ENCODE assay signal across 10 cellular contexts in the genomic region with DNA sequence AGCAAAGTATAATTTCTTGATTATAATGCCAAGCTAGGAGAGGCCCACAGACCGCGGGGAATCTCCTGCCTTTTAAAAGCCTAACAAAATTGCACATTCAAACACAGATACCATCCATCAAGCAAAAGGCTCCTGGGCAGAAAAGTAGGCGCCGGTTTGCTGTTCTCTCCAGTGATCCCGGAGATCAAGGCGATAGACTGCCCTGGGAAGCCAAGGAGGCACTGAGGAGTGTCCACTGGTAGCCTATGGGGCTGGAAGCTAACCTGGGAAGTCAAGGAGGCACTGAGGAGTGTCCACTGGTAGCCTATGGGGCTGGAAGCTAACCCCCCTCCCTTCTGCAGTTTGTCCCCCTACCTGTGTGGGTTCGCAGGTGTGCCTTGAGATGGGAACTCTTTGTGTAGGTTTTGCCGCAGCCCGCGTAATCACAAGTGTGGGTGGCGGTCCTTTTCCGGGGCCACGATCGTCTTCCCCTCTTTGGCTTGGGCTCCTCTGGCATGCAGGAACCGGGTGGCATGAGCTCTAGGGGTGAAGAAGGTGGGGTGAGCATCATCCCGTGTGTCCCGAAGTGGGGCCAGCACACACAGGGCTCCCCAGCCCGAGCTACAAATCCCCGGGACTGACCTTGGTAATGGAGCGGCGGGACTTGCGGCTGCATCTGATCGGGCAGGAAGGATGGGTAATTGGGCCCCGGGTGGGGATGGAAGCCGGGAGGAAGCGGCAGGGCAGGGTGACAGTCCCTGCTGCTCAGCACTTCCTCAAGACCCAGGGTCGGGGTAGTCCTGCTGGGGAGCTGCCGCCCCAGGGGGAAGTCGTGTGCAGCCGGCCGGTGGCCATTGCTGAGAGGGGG. TPM values are rescaled to one million over a fixed set of nuclear protein-coding genes. Genes with fewer than 3 reads are reported as not detected.
DNase-seq lines count a peak whose midpoint lies in the region; ATAC-seq and TF ChIP-seq lines count a peak whose summit lies in the region.
"Had no signal": no experiment of that assay in that cellular context is flagged by ENCODE, and none has a peak within 500 bp of the region (broad histone marks: within the 10 kb centered on the region; RNA-seq: fewer than 3 reads in every experiment).

No MANE protein-coding gene starts in this region.

- TF ChIP-seq EP300 in esophagus muscularis mucosa (IDR thresholded peaks at IDR 0.05): no peak

- DNase-seq in left cardiac atrium (peak; percentile 32), left ventricle myocardium superior (no peak), esophagus muscularis mucosa (ENCODE audit: extremely low spot score) (no peak), uterus (peak; percentile 26 to 31), HEK293T (ENCODE audit: extremely low spot score) (no peak)
- no peak for DNase-seq in stimulated activated CD4-positive, alpha-beta T cell treated with anti-CD3 and anti-CD28 coated beads, Interleukin-4, amount 100 ng/mL, for 4 hours
- no peak for DNase-seq in activated T-cell treated with anti-CD3 and anti-CD28 coated beads, Interleukin-2, amount 50 U/mL, for 24 hours
- DNase-seq: activated CD4-positive, alpha-beta T cell treated with anti-CD3 and anti-CD28 coated beads for 4 hours had no signal

- peaks cover 0 to 37% (median 22%) of the 10 kb centered on the region in 4 donors for H3K36me3 ChIP-seq in esophagus muscularis mucosa
- peaks cover 6 to 13% of the 10 kb centered on the region in 2 donors for H3K36me3 ChIP-seq in muscle layer of duodenum (ENCODE audit: control insufficient read depth in 1 of 2, insufficient read depth in 2 of 2, low read length in 2 of 2)
- no peaks in the 10 kb centered on the region for H3K36me3 ChIP-seq in uterus

- intact Hi-C loops in left cardiac atrium (cut with DNase I) (loop anchor here (5.0 to 10.0 kb wide), 2 partner anchors 260 to 788 kb away; no protein-coding TSS in a partner anchor), left ventricle myocardium superior (cut with micrococcal nuclease) (loop anchor here (5.0 kb wide), 1 partner anchor 1270 kb away; no protein-coding TSS in a partner anchor), esophagus muscularis mucosa (cut with DNase I) (loop anchor here (5.0 to 10.0 kb wide), 4 partner anchors 245 to 568 kb away; no protein-coding TSS in a partner anchor), uterus (cut with DNase I; ENCODE audit: low total_unique reads) (loop anchor here (10.0 kb wide), 1 partner anchor 248 kb away; no protein-coding TSS in a partner anchor)

- CTCF ChIA-PET in HEK293T (lab: Yijun Ruan, JAX): no interaction called here

- ATAC-seq in left cardiac atrium (no peak), left ventricle myocardium superior (no peak)

- 66% methylated on average over 22 of the region's 31 CpGs for WGBS in esophagus muscularis mucosa

- H3K4me1 ChIP-seq in esophagus muscularis mucosa: peaks cover 21 to 60% (median 54%) of the 10 kb centered on the region in 4 donors
- peaks cover 3 to 6% of the 10 kb centered on the region in 2 donors for H3K4me1 ChIP-seq in muscle layer of duodenum (ENCODE audit: control insufficient read depth in 1 of 2, insufficient read depth in 2 of 2, low read length in 2 of 2)
- H3K4me1 ChIP-seq in uterus: no peaks in the 10 kb centered on the region

- peak overlapping the region; percentile 94 to 95 (median 95) for H3K27ac ChIP-seq in esophagus muscularis mucosa (replicated peaks in 1 of 4)
- H3K27ac ChIP-seq in muscle layer of duodenum (ENCODE audit: low read length): peak overlapping the region; percentile 83
- H3K27ac ChIP-seq in uterus: peak overlapping the region; percentile 89 to 94

- POLR2A ChIA-PET in HEK293T (lab: Yijun Ruan, JAX): no interaction called here

- H3K9me3 ChIP-seq in esophagus muscularis mucosa: no peaks in the 10 kb centered on the region
- H3K9me3 ChIP-seq in muscle layer of duodenum (ENCODE audit: control insufficient read depth in 1 of 2, low read length in 2 of 2): no peaks in the 10 kb centered on the region
- no peaks in the 10 kb centered on the region for H3K9me3 ChIP-seq in uterus

- H3K9me3 Mint-ChIP-seq in activated T-cell treated with anti-CD3 and anti-CD28 coated beads, Interleukin-2, amount 50 U/mL, for 24 hours: no peaks in the 10 kb centered on the region

- H3K27me3 ChIP-seq in esophagus muscularis mucosa (no peaks in the 10 kb centered on the region), muscle layer of duodenum (ENCODE audit: low read depth, low read length) (no peaks in the 10 kb centered on the region), uterus (no peaks in the 10 kb centered on the region)

- peaks cover 64% of the 10 kb centered on the region for H3K27me3 Mint-ChIP-seq in activated T-cell treated with anti-CD3 and anti-CD28 coated beads, Interleukin-2, amount 50 U/mL, for 24 hours

- no peak overlapping the region for H3K4me3 Mint-ChIP-seq in activated T-cell treated with anti-CD3 and anti-CD28 coated beads, Interleukin-2, amount 50 U/mL, for 24 hours

- no peaks in the 10 kb centered on the region for H3K36me3 Mint-ChIP-seq in activated T-cell treated with anti-CD3 and anti-CD28 coated beads, Interleukin-2, amount 50 U/mL, for 24 hours (ENCODE audit: low read depth)
- H3K36me3 Mint-ChIP-seq: CD4-positive, alpha-beta memory T cell had no signal

- H3K4me1 Mint-ChIP-seq in activated T-cell treated with anti-CD3 and anti-CD28 coated beads, Interleukin-2, amount 50 U/mL, for 24 hours (ENCODE audit: low read depth): peaks cover 20% of the 10 kb centered on the region

- no peak overlapping the region for H3K27ac Mint-ChIP-seq in activated T-cell treated with anti-CD3 and anti-CD28 coated beads, Interleukin-2, amount 50 U/mL, for 24 hours
- H3K27ac Mint-ChIP-seq: CD4-positive, alpha-beta memory T cell had no signal

- TF ChIP-seq CTCF in esophagus muscularis mucosa (IDR thresholded peaks at IDR 0.05): no peak
- no peak for TF ChIP-seq CTCF in uterus (IDR thresholded peaks at IDR 0.05)

- no peak for TF ChIP-seq POLR2A in esophagus muscularis mucosa (IDR thresholded peaks at IDR 0.05; ENCODE audit: low read depth)
- TF ChIP-seq POLR2A in uterus (IDR thresholded peaks at IDR 0.05): no peak

- H3K4me3 ChIP-seq in esophagus muscularis mucosa (peak overlapping the region; percentile 80 to 94 (median 88)), muscle layer of duodenum (ENCODE audit: low read depth in 1 of 2, low read length in 2 of 2) (peak overlapping the region; percentile 79 to 91), uterus (peak overlapping the region; percentile 76 to 90)

TF ChIP-seq in HEK293T, 16 proteins besides CTCF, POLR2A, EP300 and RAD21:
- no peak for TF ChIP-seq SP1 (IDR thresholded peaks at IDR 0.05)
- no peak for TF ChIP-seq SUZ12 (IDR thresholded peaks at IDR 0.05)
- TF ChIP-seq L3MBTL2 (conservative IDR thresholded peaks at IDR 0.05): no peak

RNA-seq across cellular contexts. Expression of a gene that starts 2.7 kb away (rescaled TPM):
- total RNA-seq in left cardiac atrium (10 to 100 TPM; 45.2 to 66.9 TPM), left ventricle myocardium superior (30.5 TPM), esophagus muscularis mucosa (10 to 100 TPM; 41.9 to 87.5 (median 63.7) TPM), uterus (100 to 1,000 TPM in 2 of 4 donors, 10 to 100 TPM in 2; 20.2 to 152 (median 94.7) TPM)

Comparison
In these comparisons a context has a peak if more than half of its experiments do, and no peak if none do; other contexts are left out.
1. DNase-seq: peak in left cardiac atrium (single experiment) and uterus (2 of 2); none in left ventricle myocardium superior (single experiment), esophagus muscularis mucosa (single experiment), stimulated activated CD4-positive, alpha-beta T cell treated with anti-CD3 and anti-CD28 coated beads, Interleukin-4, amount 100 ng/mL, for 4 hours (0 of 2), activated T-cell treated with anti-CD3 and anti-CD28 coated beads, Interleukin-2, amount 50 U/mL, for 24 hours (single experiment) and HEK293T (single experiment).
2. Peak in every context shown above with its lines, with median percentiles within 50 percentile points of each other: H3K27ac ChIP-seq and H3K4me3 ChIP-seq.